Comparison of ENCODE assay signal across 1 cellular context in the genomic region with DNA sequence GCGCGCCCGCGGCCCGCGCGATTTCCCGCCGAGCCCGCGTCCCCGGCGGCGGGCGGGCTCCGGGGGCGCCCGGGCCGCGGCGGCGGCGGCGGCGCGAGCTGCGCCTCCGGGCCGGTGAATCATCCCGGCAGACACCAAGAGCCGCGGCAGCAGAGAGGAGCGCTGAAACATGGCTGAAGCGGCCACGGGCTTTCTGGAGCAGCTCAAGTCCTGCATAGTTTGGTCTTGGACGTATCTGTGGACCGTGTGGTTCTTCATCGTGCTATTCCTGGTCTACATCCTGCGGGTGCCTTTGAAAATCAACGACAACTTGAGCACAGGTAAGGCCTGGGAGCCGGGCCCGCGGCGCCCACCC.
TF ChIP-seq lines count a peak whose summit lies in the region.

A gene with protein sequence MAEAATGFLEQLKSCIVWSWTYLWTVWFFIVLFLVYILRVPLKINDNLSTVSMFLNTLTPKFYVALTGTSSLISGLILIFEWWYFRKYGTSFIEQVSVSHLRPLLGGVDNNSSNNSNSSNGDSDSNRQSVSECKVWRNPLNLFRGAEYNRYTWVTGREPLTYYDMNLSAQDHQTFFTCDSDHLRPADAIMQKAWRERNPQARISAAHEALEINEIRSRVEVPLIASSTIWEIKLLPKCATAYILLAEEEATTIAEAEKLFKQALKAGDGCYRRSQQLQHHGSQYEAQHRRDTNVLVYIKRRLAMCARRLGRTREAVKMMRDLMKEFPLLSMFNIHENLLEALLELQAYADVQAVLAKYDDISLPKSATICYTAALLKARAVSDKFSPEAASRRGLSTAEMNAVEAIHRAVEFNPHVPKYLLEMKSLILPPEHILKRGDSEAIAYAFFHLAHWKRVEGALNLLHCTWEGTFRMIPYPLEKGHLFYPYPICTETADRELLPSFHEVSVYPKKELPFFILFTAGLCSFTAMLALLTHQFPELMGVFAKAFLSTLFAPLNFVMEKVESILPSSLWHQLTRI (plus strand): TSS at position 130 of the 355 bp plus-strand sequence. CDS start 40 bp downstream, at position 170.

TF ChIP-seq in H1, 55 proteins besides CTCF, POLR2A, EP300 and RAD21 (continued from another document):
- no peak for TF ChIP-seq ATF2 (IDR thresholded peaks at IDR 0.05; ENCODE audit: low read length)
- no peak for TF ChIP-seq RNF2 (IDR thresholded peaks at IDR 0.05; ENCODE audit: borderline replicate concordance, low read depth, low read length, missing control alignments, poor library complexity, severe bottlenecking)
- TF ChIP-seq RXRA (IDR thresholded peaks at IDR 0.05; ENCODE audit: insufficient read depth, low read depth, low read length) = no peak
- no peak for TF ChIP-seq CBX8 (IDR thresholded peaks at IDR 0.05; ENCODE audit: borderline replicate concordance, low read depth, low read length)
- TF ChIP-seq YY1 (IDR thresholded peaks at IDR 0.05; ENCODE audit: low read depth, low read length) = peak; percentile 56; the same call in 1 of the 2 replicates
- no peak for TF ChIP-seq ZNF274 (IDR thresholded peaks at IDR 0.05; ENCODE audit: borderline replicate concordance, extremely low read depth, low read length)
- peak; percentile 52 for TF ChIP-seq KDM4A (IDR thresholded peaks at IDR 0.05; ENCODE audit: low read depth, low read length, severe bottlenecking)
